In the genomic region with DNA sequence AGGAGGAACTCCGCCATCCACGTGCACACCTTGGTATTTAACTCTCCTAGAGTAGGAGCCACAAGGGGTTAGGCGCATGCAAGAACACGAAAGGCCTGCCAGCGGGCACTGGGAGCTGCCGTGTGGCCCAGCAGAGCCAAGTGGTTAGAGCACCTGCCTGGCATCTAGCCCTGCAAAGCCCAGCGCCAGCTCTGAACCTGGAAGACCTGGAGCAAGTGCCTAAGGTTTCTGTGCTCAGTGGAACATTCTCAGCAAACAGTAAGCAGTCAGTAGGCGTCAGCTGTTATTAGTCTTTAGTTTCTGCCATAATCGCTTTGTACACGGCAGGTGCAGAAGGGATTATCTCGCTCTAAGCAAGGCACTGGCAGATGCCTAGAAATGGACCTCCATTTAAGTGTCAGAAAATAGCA, we compare ENCODE assay signal across 17 cellular contexts. TPM values are rescaled to one million over a fixed set of nuclear protein-coding genes. Genes with fewer than 3 reads are reported as not detected.
A peak's percentile ranks its signal among the peaks of the same experiment; 100 is the strongest.
DNase-seq lines count a peak whose midpoint lies in the region; ATAC-seq and TF ChIP-seq lines count a peak whose summit lies in the region.
"Had no signal": no experiment of that assay in that cellular context is flagged by ENCODE, and none has a peak within 500 bp of the region (broad histone marks: within the 10 kb centered on the region; RNA-seq: fewer than 3 reads in every experiment).

No MANE protein-coding gene starts in this region.

- peak; percentile 27 for DNase-seq in NCI-H510A treated with DMSO at 0.1 percent for 48 hours (lab: John Stamatoyannopoulos, UW)
- no peak for DNase-seq in NCI-H510A (lab: John Stamatoyannopoulos, UW)
- DNase-seq in NCI-H69 (lab: John Stamatoyannopoulos, UW) = peak; percentile 61
- DNase-seq in thyroid gland = peak; percentile 84 to 90
- no peak for DNase-seq in effector memory CD4-positive, alpha-beta T cell
- DNase-seq: activated CD4-positive, alpha-beta T cell treated with anti-CD3 and anti-CD28 coated beads for 48 hours; activated T-cell treated with anti-CD3 and anti-CD28 coated beads, Interleukin-2, amount 50 U/mL, for 4 hours; erythroblast; NCI-H187; Peyer's patch; stimulated activated CD4-positive, alpha-beta T cell treated with anti-CD3 and anti-CD28 coated beads, Interleukin-12 subunit alpha, Interleukin-12 subunit beta, amount 100 ng/mL, for 4 hours had no signal

- no peak for TF ChIP-seq CTCF in thyroid gland (IDR thresholded peaks at IDR 0.05)

- H3K36me3 ChIP-seq in iPS-20b (ENCODE audit: insufficient read depth, low read depth, low read length) (peaks cover 23% of the 10 kb centered on the region), thyroid gland (peaks cover 0 to 8% of the 10 kb centered on the region in 2 donors)
- H3K36me3 ChIP-seq in effector memory CD4-positive, alpha-beta T cell (ENCODE audit: control insufficient read depth, insufficient read depth, low read length) = peaks cover 10% of the 10 kb centered on the region
- H3K36me3 ChIP-seq: thoracic aorta had no signal

- H3K27ac ChIP-seq in iPS-20b (ENCODE audit: low read length) = no peak overlapping the region
- H3K27ac ChIP-seq in thyroid gland = no peak overlapping the region
- no peak overlapping the region for H3K27ac ChIP-seq in effector memory CD4-positive, alpha-beta T cell (ENCODE audit: insufficient read depth, low read length, poor library complexity, severe bottlenecking)
- H3K27ac ChIP-seq: neutrophil, thoracic aorta had no signal

- no peak for TF ChIP-seq POLR2A in thyroid gland (IDR thresholded peaks at IDR 0.05)

- no peaks in the 10 kb centered on the region for H3K9me3 ChIP-seq in iPS-20b (ENCODE audit: insufficient read depth, low read depth, low read length)
- H3K9me3 ChIP-seq in thyroid gland = no peaks in the 10 kb centered on the region
- H3K9me3 ChIP-seq in effector memory CD4-positive, alpha-beta T cell (ENCODE audit: control insufficient read depth, low read length) = no peaks in the 10 kb centered on the region
- H3K9me3 ChIP-seq: neutrophil, Peyer's patch, thoracic aorta had no signal

- H3K9ac ChIP-seq in iPS-20b (ENCODE audit: low read depth, low read length) = peak overlapping the region; percentile 36; the same call in 1 of the 2 replicates

- H3K4me3 ChIP-seq in iPS-20b (ENCODE audit: low read length) (no peak overlapping the region), thyroid gland (replicated peaks in 1 of 3) (no peak overlapping the region)
- no peak overlapping the region for H3K4me3 ChIP-seq in effector memory CD4-positive, alpha-beta T cell (ENCODE audit: insufficient read depth, low read depth, low read length, poor library complexity, severe bottlenecking)
- H3K4me3 ChIP-seq: Peyer's patch, thoracic aorta had no signal

- intact Hi-C loops in thyroid gland (cut with DNase I) = no loop called here

- H3K27me3 ChIP-seq in iPS-20b (ENCODE audit: insufficient read depth, low read length) = no peaks in the 10 kb centered on the region
- no peaks in the 10 kb centered on the region for H3K27me3 ChIP-seq in thyroid gland
- no peaks in the 10 kb centered on the region for H3K27me3 ChIP-seq in effector memory CD4-positive, alpha-beta T cell (replicated peaks; ENCODE audit: control insufficient read depth, insufficient read depth, low read length, poor library complexity, severe bottlenecking)
- H3K27me3 ChIP-seq: neutrophil, Peyer's patch had no signal

- no peak for ATAC-seq in GM18519 (IDR thresholded peaks at IDR 0.05; ENCODE audit: low FRiP score, unreplicated experiment)
- no peak for ATAC-seq in HG02588 (IDR thresholded peaks at IDR 0.05; ENCODE audit: unreplicated experiment)
- ATAC-seq: activated T-cell treated with anti-CD3 and anti-CD28 coated beads, Interleukin-2, amount 50 U/mL, for 4 hours; HepG2 had no signal

- WGBS in thyroid gland, 2 donors = 63 to 73% methylated on average over 11 of the region's 11 CpGs

- peaks cover 35% of the 10 kb centered on the region for H3K4me1 ChIP-seq in iPS-20b (ENCODE audit: insufficient read depth, low read length)
- peaks cover 21 to 36% of the 10 kb centered on the region in 2 donors for H3K4me1 ChIP-seq in thyroid gland
- H3K4me1 ChIP-seq in effector memory CD4-positive, alpha-beta T cell (ENCODE audit: control insufficient read depth, insufficient read depth, low read length, poor library complexity, severe bottlenecking) = no peaks in the 10 kb centered on the region

RNA-seq across cellular contexts. Expression of a gene that starts 55.4 kb away (rescaled TPM):
- total RNA-seq in thyroid gland = 100 to 1,000 TPM; 119 to 141 (median 130) TPM

RNA-seq across cellular contexts. Expression of a gene that starts 55.9 kb away (rescaled TPM):
- 10 to 100 TPM; 14.4 to 36.9 (median 24.4) TPM for total RNA-seq in thyroid gland

Comparison
In these comparisons a context has a peak if more than half of its experiments do, and no peak if none do; other contexts are left out.
1. DNase-seq: peak in NCI-H510A treated with DMSO at 0.1 percent for 48 hours (single experiment), NCI-H69 (single experiment) and thyroid gland (2 of 2); none in NCI-H510A (single experiment) and effector memory CD4-positive, alpha-beta T cell (0 of 3).